25 cellular contexts compared by ENCODE assay signal in genomic region chr11:68148071-68148805, GRCh38. TPM values are rescaled to one million over a fixed set of nuclear protein-coding genes. Genes with fewer than 3 reads are reported as not detected.
A peak's percentile ranks its signal among the peaks of the same experiment; 100 is the strongest.
DNase-seq lines count a peak whose midpoint lies in the region; ATAC-seq, FAIRE-seq and TF ChIP-seq lines count a peak whose summit lies in the region.
"Had no signal": no experiment of that assay in that cellular context is flagged by ENCODE, and none has a peak within 500 bp of the region (broad histone marks: within the 10 kb centered on the region; RNA-seq: fewer than 3 reads in every experiment).

No MANE protein-coding gene starts in this region.

- peaks cover 1% of the 10 kb centered on the region for H3K79me1 ChIP-seq in neuronal stem cell (ENCODE audit: low read depth, low read length)

- H3K27ac ChIP-seq in A549 (peak overlapping the region; percentile 87 to 88; a peak in 4 of 6 replicates), VCaP (peak overlapping the region; percentile 99), neuronal stem cell (replicated peaks; ENCODE audit: low read length) (no peak overlapping the region)
- H3K27ac ChIP-seq: SJSA1 had no signal

- TF ChIP-seq CTCF in A549 (IDR thresholded peaks at IDR 0.05), result no peak
- TF ChIP-seq CTCF in Caco-2 (IDR thresholded peaks at IDR 0.05; ENCODE audit: insufficient read depth in 1 of 2, low read depth in 1 of 2, low read length in 1 of 2, severe bottlenecking in 1 of 2, unreplicated experiment in 1 of 2), result no peak
- TF ChIP-seq CTCF in VCaP (conservative IDR thresholded peaks at IDR 0.05), result no peak

- no peaks in the 10 kb centered on the region for H3K9me3 Mint-ChIP-seq in Caco-2 (ENCODE audit: unreplicated experiment)
- H3K9me3 Mint-ChIP-seq in immature natural killer cell, result no peaks in the 10 kb centered on the region
- H3K9me3 Mint-ChIP-seq: CD8-positive, alpha-beta T cell had no signal

- CTCF ChIA-PET in A549 (lab: Yijun Ruan, JAX), result no interaction called here
- CTCF ChIA-PET in Caco-2 (lab: Charles Lee), result no interaction called here

- no TSS peak for BruUV-seq in Caco-2 (replicated peaks; lab: Mats Ljungman, UMichigan)

- no peak overlapping the region for H3K23ac ChIP-seq in neuronal stem cell (ENCODE audit: low read depth, low read length, poor library complexity)

- no peak overlapping the region for H2BK120ac ChIP-seq in neuronal stem cell (ENCODE audit: low read depth, low read length)

- no peak for TF ChIP-seq POLR2A in A549 (IDR thresholded peaks at IDR 0.05; ENCODE audit: low read length)

- DNase-seq in A549 (ENCODE audit: low read depth in 1 of 2, low spot score in 1 of 2) (no peak), Caco-2 (no peak), neuronal stem cell (ENCODE audit: low spot score) (no peak), immature natural killer cell (no peak), superior temporal gyrus (ENCODE audit: extremely low spot score) (no peak)
- DNase-seq: C1 segment of cervical spinal cord; CD8-positive, alpha-beta T cell; DMS153; DND-41; KBM-7; MG63; NCI-H1694; NCI-H2029 treated with DMSO at 0.1 percent for 48 hours; NCI-H446 treated with DMSO at 0.1 percent for 48 hours; NCI-H526; NCI-H82; NK-92 treated with Interleukin-12 subunit alpha and Interleukin-12 subunit beta, amount 100 ng/mL, for 24 hours; PC-3; Right ventricle myocardium superior had no signal

- H3K27me3 ChIP-seq in Caco-2 (replicated peaks; ENCODE audit: control insufficient read depth, insufficient read depth, low read length) (no peaks in the 10 kb centered on the region), neuronal stem cell (ENCODE audit: control insufficient read depth in 3 of 3, insufficient read depth in 3 of 3, low read depth in 1 of 3, low read length in 3 of 3) (peaks cover 0 to 5% (median 0%) of the 10 kb centered on the region in 3 experiments)
- H3K27me3 ChIP-seq: MG63, SJSA1 had no signal

- H2BK5ac ChIP-seq in neuronal stem cell (ENCODE audit: low read length), result peak overlapping the region; percentile 62

- H4K8ac ChIP-seq in neuronal stem cell (ENCODE audit: low read depth, low read length), result peak overlapping the region; percentile 4

- H3K4me1 ChIP-seq in A549 (peaks cover 33% of the 10 kb centered on the region), Caco-2 (peaks cover 41% of the 10 kb centered on the region), neuronal stem cell (ENCODE audit: control insufficient read depth in 2 of 2, insufficient read depth in 1 of 2, low read depth in 1 of 2, low read length in 2 of 2) (peaks cover 0 to 7% of the 10 kb centered on the region in 2 donors)

- H2BK12ac ChIP-seq in neuronal stem cell (ENCODE audit: low read length), result no peak overlapping the region

- H3K4me2 ChIP-seq in A549 (no peak overlapping the region), neuronal stem cell (ENCODE audit: insufficient read depth, low read length, poor library complexity, severe bottlenecking) (no peak overlapping the region)

- H3K14ac ChIP-seq in neuronal stem cell (ENCODE audit: low read length), result no peak overlapping the region

- WGBS in A549 (ENCODE audit: missing lambda C conversion rate), result 94% methylated on average over 18 of the region's 18 CpGs
- no CpG with 5 or more reads among the region's 18 CpGs for WGBS in neuronal stem cell (ENCODE audit: extremely low coverage in 2 of 2, insufficient read length in 2 of 2, insufficient replicate concordance in 1 of 2), 2 donors

- H3K4me1 Mint-ChIP-seq in Caco-2 (ENCODE audit: low read depth, unreplicated experiment), result peaks cover 26% of the 10 kb centered on the region
- H3K4me1 Mint-ChIP-seq in immature natural killer cell, result peaks cover 0 to 10% of the 10 kb centered on the region in 2 donors

- H3K9me3 ChIP-seq in A549, result no peaks in the 10 kb centered on the region
- no peaks in the 10 kb centered on the region for H3K9me3 ChIP-seq in Caco-2
- no peaks in the 10 kb centered on the region for H3K9me3 ChIP-seq in neuronal stem cell (replicated peaks in 1 of 2; ENCODE audit: control insufficient read depth in 2 of 2, insufficient read depth in 1 of 2, low read depth in 1 of 2, low read length in 2 of 2)
- H3K9me3 ChIP-seq: MG63, SJSA1 had no signal

- no peak overlapping the region for H3K4me3 Mint-ChIP-seq in Caco-2 (ENCODE audit: unreplicated experiment)
- no peak overlapping the region for H3K4me3 Mint-ChIP-seq in immature natural killer cell
- H3K4me3 Mint-ChIP-seq: CD8-positive, alpha-beta T cell had no signal

- H3K27me3 Mint-ChIP-seq in Caco-2 (ENCODE audit: insufficient read depth, unreplicated experiment), result no peaks in the 10 kb centered on the region
- peaks cover 0 to 10% (median 5%) of the 10 kb centered on the region in 3 donors for H3K27me3 Mint-ChIP-seq in immature natural killer cell (ENCODE audit: low read depth in 3 of 3)

- H3K36me3 Mint-ChIP-seq in Caco-2 (ENCODE audit: insufficient read depth, unreplicated experiment) (peaks cover 13% of the 10 kb centered on the region), immature natural killer cell (no peaks in the 10 kb centered on the region)
- H3K36me3 Mint-ChIP-seq: CD8-positive, alpha-beta T cell had no signal

- intact Hi-C loops in Caco-2 (cut with micrococcal nuclease; ENCODE audit: unreplicated experiment), result loop anchor here (5.0 kb wide), 1 partner anchor 41 kb away; no protein-coding TSS in a partner anchor

- H2AK5ac ChIP-seq in neuronal stem cell (ENCODE audit: low read depth, low read length), result peak overlapping the region; percentile 32

- H3K4me3 ChIP-seq in A549, result no peak overlapping the region
- H3K4me3 ChIP-seq in Caco-2 (ENCODE audit: low read depth, low read length), result no peak overlapping the region
- H3K4me3 ChIP-seq in neuronal stem cell (ENCODE audit: low read length in 2 of 2), result no peak overlapping the region
- H3K4me3 ChIP-seq: MG63, SJSA1 had no signal

- H3K18ac ChIP-seq in neuronal stem cell (ENCODE audit: low read length), result peak overlapping the region; percentile 15

- ATAC-seq in A549 (no peak), GM18870 (IDR thresholded peaks at IDR 0.05; ENCODE audit: unreplicated experiment) (no peak)
- ATAC-seq: CD8-positive, alpha-beta T cell; PC-3 had no signal

- peak overlapping the region; percentile 19 for H3K4ac ChIP-seq in neuronal stem cell (ENCODE audit: low read length)

- no peak overlapping the region for H2AFZ ChIP-seq in neuronal stem cell (ENCODE audit: low read length)

- TF ChIP-seq RAD21 in A549 (conservative IDR thresholded peaks at IDR 0.05 in 1 of 2, IDR thresholded peaks at IDR 0.05 in 1 of 2), result no peak

- no peak for FAIRE-seq in A549 (lab: Jason Lieb, UNC)
- FAIRE-seq: GM12892, GM19239, H54 had no signal

- TF ChIP-seq EP300 in A549 (IDR thresholded peaks at IDR 0.05), result no peak

- H4K91ac ChIP-seq in neuronal stem cell (ENCODE audit: low read depth, low read length, poor library complexity), result no peak overlapping the region

- H3K27ac Mint-ChIP-seq in Caco-2 (ENCODE audit: unreplicated experiment) (peak overlapping the region; percentile 0), immature natural killer cell (no peak overlapping the region)
- H3K27ac Mint-ChIP-seq: CD8-positive, alpha-beta T cell had no signal

- peak overlapping the region; percentile 18 for H3K9ac ChIP-seq in neuronal stem cell (ENCODE audit: low read depth, low read length, poor library complexity)

- H3K36me3 ChIP-seq in Caco-2 (ENCODE audit: control insufficient read depth, insufficient read depth, low read length), result no peaks in the 10 kb centered on the region
- no peaks in the 10 kb centered on the region for H3K36me3 ChIP-seq in neuronal stem cell (replicated peaks in 1 of 2; ENCODE audit: control insufficient read depth in 2 of 2, insufficient read depth in 2 of 2, low read length in 2 of 2)
- H3K36me3 ChIP-seq: MG63, SJSA1 had no signal

- POLR2A ChIA-PET in A549 (lab: Yijun Ruan, JAX) (interaction anchor here (2.6 kb wide), 1 partner anchor 10 kb away, joined by 8 read pairs; no protein-coding TSS in a partner anchor), Caco-2 (lab: Charles Lee) (interaction anchor here (0.6 to 1.4 kb wide), 2 partner anchors 10 kb away, joined by 3 to 4 read pairs; no protein-coding TSS in a partner anchor)

- no peak overlapping the region for H2BK15ac ChIP-seq in neuronal stem cell (ENCODE audit: low read length)

TF ChIP-seq in A549, 52 proteins besides CTCF, POLR2A, EP300 and RAD21:
- TF ChIP-seq FOXS1 (CRISPR knock-in tag; IDR thresholded peaks at IDR 0.05), result no peak
- TF ChIP-seq KDM5A (IDR thresholded peaks at IDR 0.05), result no peak
- peak; percentile 19 for TF ChIP-seq ZFP36 (IDR thresholded peaks at IDR 0.05; ENCODE audit: borderline replicate concordance, partially characterized antibody)
- TF ChIP-seq RCOR1 (IDR thresholded peaks at IDR 0.05; ENCODE audit: low read depth, low read length), result no peak
- TF ChIP-seq ZNF302 (CRISPR knock-in tag; IDR thresholded peaks at IDR 0.05), result no peak
- no peak for TF ChIP-seq PHF8 (IDR thresholded peaks at IDR 0.05; ENCODE audit: borderline replicate concordance, low read depth)

RNA-seq across cellular contexts. Expression of gene CHKA, which starts 27.1 kb away (rescaled TPM):
- 19.4 and 21.7 TPM in 2 replicates for polyA plus RNA-seq in A549 (2011; rRNA removed)
- polyA plus RNA-seq in A549 (2012; cell fraction: cytosol; rRNA removed), result 10.4 and 12.1 TPM in 2 replicates
- 38.4 and 61.2 TPM in 2 replicates for polyA plus RNA-seq in A549 (2012; cell fraction: nucleus; rRNA removed)
- polyA plus RNA-seq in A549 (2017; fragmentation: RNase III; extraction: RNeasy Plus Mini Kit Qiagen cat#74134 plus additional on column Dnase treatment), result 11.1 to 15.9 TPM (median 14.2 TPM) in 3 replicates
- polyA minus RNA-seq in A549 (2011; rRNA and poly(A)+ RNA removed), result 18.3 and 22.4 TPM in 2 replicates
- 169 TPM in 2 replicates for total RNA-seq in Caco-2 (2022)
- polyA plus RNA-seq in neuronal stem cell (2013, experiment 1 of 2), result 21.6 TPM
- polyA plus RNA-seq in neuronal stem cell (2013, experiment 2 of 2), result 22.9 TPM
- 1 to 10 TPM; 2.7 to 7.5 (median 4.9) TPM for polyA plus RNA-seq in immature natural killer cell
